Comparison of ENCODE assay signal across 1 cellular context in the genomic region with DNA sequence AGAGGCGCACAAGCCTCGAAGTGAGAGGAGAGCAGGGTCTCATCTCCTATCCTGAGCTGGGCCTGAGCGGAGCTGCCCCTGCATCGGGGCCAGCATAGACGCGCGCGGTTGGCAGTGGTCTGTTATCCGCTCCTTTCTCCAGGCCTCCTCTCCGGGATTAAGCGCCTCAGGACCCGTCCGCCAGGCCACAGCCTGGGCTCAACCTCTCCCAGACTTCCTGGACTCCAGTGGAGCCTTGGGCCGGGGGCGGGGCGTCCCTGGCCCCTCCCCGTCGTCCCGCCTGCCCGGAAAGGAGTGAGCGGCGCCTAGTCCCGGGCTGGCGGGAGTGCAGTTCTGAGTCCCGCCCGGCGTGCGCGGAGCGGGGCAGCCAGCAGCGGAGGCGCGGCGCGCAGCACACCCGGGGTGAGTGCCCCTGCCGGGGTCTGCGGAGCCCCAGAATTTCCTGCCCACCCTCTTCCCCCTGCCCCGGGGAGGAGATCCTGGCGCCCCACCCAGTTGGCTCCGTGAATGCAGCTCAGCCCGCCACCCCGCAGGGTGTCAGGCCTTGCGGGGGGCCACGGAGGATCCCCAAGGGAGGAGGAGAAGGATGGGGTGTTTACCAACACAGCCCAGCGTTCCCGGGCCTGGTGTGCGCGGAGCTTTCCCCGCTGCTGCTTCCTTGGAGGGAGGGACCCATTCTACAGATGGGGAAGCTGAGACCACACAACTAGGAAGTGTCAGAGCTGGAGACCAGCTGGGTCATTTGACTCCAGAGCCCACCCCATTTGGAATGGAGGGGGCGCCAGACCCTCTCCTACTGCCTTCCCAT.
TF ChIP-seq lines count a peak whose summit lies in the region.

A gene with protein sequence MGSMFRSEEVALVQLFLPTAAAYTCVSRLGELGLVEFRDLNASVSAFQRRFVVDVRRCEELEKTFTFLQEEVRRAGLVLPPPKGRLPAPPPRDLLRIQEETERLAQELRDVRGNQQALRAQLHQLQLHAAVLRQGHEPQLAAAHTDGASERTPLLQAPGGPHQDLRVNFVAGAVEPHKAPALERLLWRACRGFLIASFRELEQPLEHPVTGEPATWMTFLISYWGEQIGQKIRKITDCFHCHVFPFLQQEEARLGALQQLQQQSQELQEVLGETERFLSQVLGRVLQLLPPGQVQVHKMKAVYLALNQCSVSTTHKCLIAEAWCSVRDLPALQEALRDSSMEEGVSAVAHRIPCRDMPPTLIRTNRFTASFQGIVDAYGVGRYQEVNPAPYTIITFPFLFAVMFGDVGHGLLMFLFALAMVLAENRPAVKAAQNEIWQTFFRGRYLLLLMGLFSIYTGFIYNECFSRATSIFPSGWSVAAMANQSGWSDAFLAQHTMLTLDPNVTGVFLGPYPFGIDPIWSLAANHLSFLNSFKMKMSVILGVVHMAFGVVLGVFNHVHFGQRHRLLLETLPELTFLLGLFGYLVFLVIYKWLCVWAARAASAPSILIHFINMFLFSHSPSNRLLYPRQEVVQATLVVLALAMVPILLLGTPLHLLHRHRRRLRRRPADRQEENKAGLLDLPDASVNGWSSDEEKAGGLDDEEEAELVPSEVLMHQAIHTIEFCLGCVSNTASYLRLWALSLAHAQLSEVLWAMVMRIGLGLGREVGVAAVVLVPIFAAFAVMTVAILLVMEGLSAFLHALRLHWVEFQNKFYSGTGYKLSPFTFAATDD (plus strand): TSS at position 308 of the 808 bp plus-strand sequence. CDS start 2,247 bp downstream, outside the sequence.

TF ChIP-seq in SK-N-SH treated with all-trans-retinoic acid at 6 μM for 48 hours, 23 proteins besides CTCF, POLR2A, EP300 and RAD21 (continued from another document):
- TF ChIP-seq, protein P1, sequence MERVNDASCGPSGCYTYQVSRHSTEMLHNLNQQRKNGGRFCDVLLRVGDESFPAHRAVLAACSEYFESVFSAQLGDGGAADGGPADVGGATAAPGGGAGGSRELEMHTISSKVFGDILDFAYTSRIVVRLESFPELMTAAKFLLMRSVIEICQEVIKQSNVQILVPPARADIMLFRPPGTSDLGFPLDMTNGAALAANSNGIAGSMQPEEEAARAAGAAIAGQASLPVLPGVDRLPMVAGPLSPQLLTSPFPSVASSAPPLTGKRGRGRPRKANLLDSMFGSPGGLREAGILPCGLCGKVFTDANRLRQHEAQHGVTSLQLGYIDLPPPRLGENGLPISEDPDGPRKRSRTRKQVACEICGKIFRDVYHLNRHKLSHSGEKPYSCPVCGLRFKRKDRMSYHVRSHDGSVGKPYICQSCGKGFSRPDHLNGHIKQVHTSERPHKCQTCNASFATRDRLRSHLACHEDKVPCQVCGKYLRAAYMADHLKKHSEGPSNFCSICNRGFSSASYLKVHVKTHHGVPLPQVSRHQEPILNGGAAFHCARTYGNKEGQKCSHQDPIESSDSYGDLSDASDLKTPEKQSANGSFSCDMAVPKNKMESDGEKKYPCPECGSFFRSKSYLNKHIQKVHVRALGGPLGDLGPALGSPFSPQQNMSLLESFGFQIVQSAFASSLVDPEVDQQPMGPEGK (CRISPR knock-in tag; IDR thresholded peaks at IDR 0.05; ENCODE audit: borderline replicate concordance), result no peak
- no peak for TF ChIP-seq ZNF8 (CRISPR knock-in tag; IDR thresholded peaks at IDR 0.05)
- no peak for TF ChIP-seq ARNTL (CRISPR knock-in tag; IDR thresholded peaks at IDR 0.05; ENCODE audit: borderline replicate concordance, low read depth)
- no peak for TF ChIP-seq RARB (CRISPR knock-in tag; IDR thresholded peaks at IDR 0.05)
- TF ChIP-seq PPARA (CRISPR knock-in tag; IDR thresholded peaks at IDR 0.05; ENCODE audit: borderline replicate concordance), result no peak
- TF ChIP-seq ZNF565 (CRISPR knock-in tag; conservative IDR thresholded peaks at IDR 0.05; ENCODE audit: low read depth), result no peak
- TF ChIP-seq ZFP30 (CRISPR knock-in tag; IDR thresholded peaks at IDR 0.05), result no peak
- no peak for TF ChIP-seq BACH2 (CRISPR knock-in tag; IDR thresholded peaks at IDR 0.05; ENCODE audit: borderline replicate concordance)
- TF ChIP-seq, protein P2, sequence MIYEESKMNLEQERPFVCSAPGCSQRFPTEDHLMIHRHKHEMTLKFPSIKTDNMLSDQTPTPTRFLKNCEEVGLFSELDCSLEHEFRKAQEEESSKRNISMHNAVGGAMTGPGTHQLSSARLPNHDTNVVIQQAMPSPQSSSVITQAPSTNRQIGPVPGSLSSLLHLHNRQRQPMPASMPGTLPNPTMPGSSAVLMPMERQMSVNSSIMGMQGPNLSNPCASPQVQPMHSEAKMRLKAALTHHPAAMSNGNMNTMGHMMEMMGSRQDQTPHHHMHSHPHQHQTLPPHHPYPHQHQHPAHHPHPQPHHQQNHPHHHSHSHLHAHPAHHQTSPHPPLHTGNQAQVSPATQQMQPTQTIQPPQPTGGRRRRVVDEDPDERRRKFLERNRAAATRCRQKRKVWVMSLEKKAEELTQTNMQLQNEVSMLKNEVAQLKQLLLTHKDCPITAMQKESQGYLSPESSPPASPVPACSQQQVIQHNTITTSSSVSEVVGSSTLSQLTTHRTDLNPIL (CRISPR knock-in tag; IDR thresholded peaks at IDR 0.05; ENCODE audit: low read depth), result no peak
- TF ChIP-seq, protein P3, sequence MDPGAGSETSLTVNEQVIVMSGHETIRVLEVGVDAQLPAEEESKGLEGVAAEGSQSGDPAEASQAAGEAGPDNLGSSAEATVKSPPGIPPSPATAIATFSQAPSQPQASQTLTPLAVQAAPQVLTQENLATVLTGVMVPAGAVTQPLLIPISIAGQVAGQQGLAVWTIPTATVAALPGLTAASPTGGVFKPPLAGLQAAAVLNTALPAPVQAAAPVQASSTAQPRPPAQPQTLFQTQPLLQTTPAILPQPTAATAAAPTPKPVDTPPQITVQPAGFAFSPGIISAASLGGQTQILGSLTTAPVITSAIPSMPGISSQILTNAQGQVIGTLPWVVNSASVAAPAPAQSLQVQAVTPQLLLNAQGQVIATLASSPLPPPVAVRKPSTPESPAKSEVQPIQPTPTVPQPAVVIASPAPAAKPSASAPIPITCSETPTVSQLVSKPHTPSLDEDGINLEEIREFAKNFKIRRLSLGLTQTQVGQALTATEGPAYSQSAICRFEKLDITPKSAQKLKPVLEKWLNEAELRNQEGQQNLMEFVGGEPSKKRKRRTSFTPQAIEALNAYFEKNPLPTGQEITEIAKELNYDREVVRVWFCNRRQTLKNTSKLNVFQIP (CRISPR knock-in tag; IDR thresholded peaks at IDR 0.05; ENCODE audit: borderline replicate concordance, low read depth), result no peak
